Comparison of ENCODE assay signal across 25 cellular contexts in the genomic region with DNA sequence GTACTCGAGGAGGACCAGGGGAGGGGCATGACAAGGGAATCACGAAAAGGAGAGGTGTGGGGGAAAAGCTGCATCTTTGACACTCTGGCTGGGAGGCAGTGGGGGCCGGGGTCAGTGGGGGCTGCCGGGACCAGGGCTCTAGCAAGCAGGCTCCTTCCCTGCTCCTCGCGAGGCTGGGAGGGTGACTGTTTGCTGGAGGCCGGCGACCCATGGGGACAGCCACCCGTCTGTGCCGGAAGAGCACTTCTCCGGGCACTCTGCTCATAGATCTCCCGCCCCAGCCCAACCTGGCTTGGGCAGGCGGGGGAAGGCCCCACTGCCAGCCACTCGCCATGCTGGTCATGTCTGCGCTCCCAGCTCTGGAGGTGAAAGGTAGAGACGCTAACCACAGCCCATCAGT.
"Had no signal": no experiment of that assay in that cellular context is flagged by ENCODE, and none has a peak within 500 bp of the region (broad histone marks: within the 10 kb centered on the region; RNA-seq: fewer than 3 reads in every experiment).

No MANE protein-coding gene starts in this region.

- H3K9ac ChIP-seq: KMS-11 had no signal

- H3K4me2 ChIP-seq: KMS-11 had no signal

- H3K4me3 ChIP-seq: ascending aorta, body of pancreas, SK-N-MC had no signal

- H3K4me3 Mint-ChIP-seq: activated CD4-positive, alpha-beta memory T cell treated with anti-CD3 and anti-CD28 coated beads, Interleukin-2, amount 10 ng/mL, durations not matched to agents 7 days and 5 days; activated CD4-positive, alpha-beta T cell treated with anti-CD3 and anti-CD28 coated beads for 36 hours; activated naive CD8-positive, alpha-beta T cell treated with anti-CD3 and anti-CD28 coated beads, Interleukin-2, amount 50 U/mL, for 24 hours; T-cell had no signal

- H3K27me3 Mint-ChIP-seq: activated CD4-positive, alpha-beta memory T cell treated with anti-CD3 and anti-CD28 coated beads, Interleukin-2, amount 10 ng/mL, durations not matched to agents 7 days and 5 days; activated CD4-positive, alpha-beta T cell treated with anti-CD3 and anti-CD28 coated beads for 36 hours; activated naive CD8-positive, alpha-beta T cell treated with anti-CD3 and anti-CD28 coated beads, Interleukin-2, amount 50 U/mL, for 24 hours; T-cell had no signal

- H3K36me3 ChIP-seq: ascending aorta had no signal

- H3K27me3 ChIP-seq: ascending aorta, body of pancreas had no signal

- H3K9me3 ChIP-seq: ascending aorta, body of pancreas had no signal

- H3K4me1 ChIP-seq: ascending aorta, body of pancreas had no signal

- H3K9me3 Mint-ChIP-seq: activated CD4-positive, alpha-beta memory T cell treated with anti-CD3 and anti-CD28 coated beads, Interleukin-2, amount 10 ng/mL, durations not matched to agents 7 days and 5 days; activated naive CD4-positive, alpha-beta T cell treated with anti-CD3 and anti-CD28 coated beads, Interleukin-2, amount 50 U/mL, for 72 hours; activated naive CD8-positive, alpha-beta T cell treated with anti-CD3 and anti-CD28 coated beads, Interleukin-2, amount 50 U/mL, for 24 hours; T-cell had no signal

- H3K27ac Mint-ChIP-seq: activated CD4-positive, alpha-beta memory T cell treated with anti-CD3 and anti-CD28 coated beads, Interleukin-2, amount 10 ng/mL, durations not matched to agents 7 days and 5 days; activated CD4-positive, alpha-beta T cell treated with anti-CD3 and anti-CD28 coated beads for 36 hours; activated naive CD4-positive, alpha-beta T cell treated with anti-CD3 and anti-CD28 coated beads, Interleukin-2, amount 50 U/mL, for 72 hours; activated naive CD8-positive, alpha-beta T cell treated with anti-CD3 and anti-CD28 coated beads, Interleukin-2, amount 50 U/mL, for 24 hours; T-cell had no signal

- DNase-seq: activated CD4-positive, alpha-beta memory T cell treated with anti-CD3 and anti-CD28 coated beads, Interleukin-2, amount 10 ng/mL, durations not matched to agents 7 days and 5 days; activated CD4-positive, alpha-beta T cell treated with anti-CD3 and anti-CD28 coated beads for 36 hours; activated CD4-positive, alpha-beta T cell treated with anti-CD3 and anti-CD28 coated beads, Interleukin-2, amount 50 U/mL, for 1 hour; activated CD4-positive, CD25-positive, alpha-beta regulatory T cell; activated CD8-positive, alpha-beta memory T cell treated with anti-CD3 and anti-CD28 coated beads, Interleukin-2, amount 50 U/mL, for 48 hours; activated naive CD8-positive, alpha-beta T cell treated with anti-CD3 and anti-CD28 coated beads, Interleukin-2, amount 50 U/mL, for 24 hours; activated T-cell treated with anti-CD3 and anti-CD28 coated beads, Interleukin-2, amount 50 U/mL, for 1 hour; amniotic stem cell; body of pancreas; central memory CD4-positive, alpha-beta T cell; NCI-H1092; NCI-H1694 treated with DMSO at 0.1 percent for 48 hours; NCI-H2029 treated with DMSO at 0.1 percent for 48 hours; NCI-H69; NK-92 treated with Interleukin-12 subunit alpha and Interleukin-12 subunit beta, amount 100 ng/mL, for 24 hours; OCI-M1; RPMI8226; T-cell; T-helper 2 cell; T1000 had no signal

- H3K4me1 Mint-ChIP-seq: activated CD4-positive, alpha-beta memory T cell treated with anti-CD3 and anti-CD28 coated beads, Interleukin-2, amount 10 ng/mL, durations not matched to agents 7 days and 5 days; activated CD4-positive, alpha-beta T cell treated with anti-CD3 and anti-CD28 coated beads for 36 hours; activated naive CD8-positive, alpha-beta T cell treated with anti-CD3 and anti-CD28 coated beads, Interleukin-2, amount 50 U/mL, for 24 hours had no signal

- H3K27ac ChIP-seq: ascending aorta, body of pancreas, KMS-11, SK-N-MC, VCaP had no signal
